Comparison of ENCODE assay signal across 16 cellular contexts in the genomic region with DNA sequence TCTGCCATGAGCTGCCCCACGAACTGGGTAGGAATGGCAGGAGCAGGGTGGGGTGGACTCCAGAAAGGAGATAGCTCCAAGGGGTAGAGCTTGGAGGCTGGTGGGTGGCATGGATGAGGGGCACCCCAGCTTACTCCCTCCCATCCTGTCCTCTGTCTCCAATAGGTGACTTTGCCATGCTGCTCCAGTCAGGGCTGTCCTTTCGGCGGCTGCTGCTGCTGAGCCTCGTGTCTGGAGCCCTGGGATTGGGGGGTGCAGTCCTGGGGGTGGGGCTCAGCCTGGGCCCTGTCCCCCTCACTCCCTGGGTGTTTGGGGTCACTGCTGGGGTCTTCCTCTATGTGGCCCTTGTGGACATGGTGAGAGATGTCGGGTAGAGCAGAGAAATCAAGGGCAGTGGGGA. TPM values are rescaled to one million over a fixed set of nuclear protein-coding genes. Genes with fewer than 3 reads are reported as not detected.
DNase-seq lines count a peak whose midpoint lies in the region; ATAC-seq and TF ChIP-seq lines count a peak whose summit lies in the region.
"Had no signal": no experiment of that assay in that cellular context is flagged by ENCODE, and none has a peak within 500 bp of the region (broad histone marks: within the 10 kb centered on the region; RNA-seq: fewer than 3 reads in every experiment).

No MANE protein-coding gene starts in this region.

- no peaks in the 10 kb centered on the region for H3K9me3 Mint-ChIP-seq in progenitor cell of endocrine pancreas (ENCODE audit: low read depth)
- H3K9me3 Mint-ChIP-seq: CD8-positive, alpha-beta memory T cell; GM23338 had no signal

- no peak overlapping the region for H2BK12ac ChIP-seq in neuronal stem cell (ENCODE audit: low read length)

- H3K79me1 ChIP-seq in neuronal stem cell (ENCODE audit: low read depth, low read length), result peaks cover 2% of the 10 kb centered on the region

- no peak overlapping the region for H4K91ac ChIP-seq in neuronal stem cell (ENCODE audit: low read depth, low read length, poor library complexity)

- no peak overlapping the region for H2BK120ac ChIP-seq in neuronal stem cell (ENCODE audit: low read depth, low read length)

- no peak overlapping the region for H4K8ac ChIP-seq in neuronal stem cell (ENCODE audit: low read depth, low read length)

- H3K4ac ChIP-seq in neuronal stem cell (ENCODE audit: low read length), result no peak overlapping the region

- no peak overlapping the region for H3K23ac ChIP-seq in neuronal stem cell (ENCODE audit: low read depth, low read length, poor library complexity)

- H3K36me3 ChIP-seq in body of pancreas (replicated peaks in 1 of 2; ENCODE audit: insufficient read depth in 1 of 2, low read depth in 2 of 2) (peaks cover 2 to 6% of the 10 kb centered on the region in 2 donors), neuronal stem cell (replicated peaks in 1 of 2; ENCODE audit: control insufficient read depth in 2 of 2, insufficient read depth in 2 of 2, low read length in 2 of 2) (peaks cover 37 to 58% of the 10 kb centered on the region in 2 donors), aorta (ENCODE audit: control insufficient read depth in 1 of 2, insufficient read depth in 2 of 2, low read length in 1 of 2) (peaks cover 0 to 4% of the 10 kb centered on the region in 2 donors)

- H3K4me3 ChIP-seq in body of pancreas (no peak overlapping the region), neuronal stem cell (ENCODE audit: low read length in 2 of 2) (no peak overlapping the region), aorta (ENCODE audit: low read length in 2 of 2) (no peak overlapping the region)
- H3K4me3 ChIP-seq: BLaER1, GM23338 had no signal

- H3K9ac ChIP-seq in neuronal stem cell (ENCODE audit: low read depth, low read length, poor library complexity), result no peak overlapping the region
- H3K9ac ChIP-seq: BLaER1 had no signal

- intact Hi-C loops in left ventricle myocardium superior (cut with micrococcal nuclease), result no loop called here
- intact Hi-C loops in Right ventricle myocardium inferior (cut with DNase I), result no loop called here
- intact Hi-C loops in body of pancreas (cut with DNase I), result no loop called here
- intact Hi-C loops in aorta (cut with DNase I), result no loop called here

- H3K14ac ChIP-seq in neuronal stem cell (ENCODE audit: low read length), result no peak overlapping the region

- no peak overlapping the region for H2AK5ac ChIP-seq in neuronal stem cell (ENCODE audit: low read depth, low read length)

- no peak overlapping the region for H2AFZ ChIP-seq in neuronal stem cell (ENCODE audit: low read length)
- H2AFZ ChIP-seq: GM23338 had no signal

- H3K4me1 Mint-ChIP-seq in progenitor cell of endocrine pancreas (ENCODE audit: low read depth), result peaks cover 8% of the 10 kb centered on the region
- H3K4me1 Mint-ChIP-seq: CD8-positive, alpha-beta memory T cell had no signal

- no peaks in the 10 kb centered on the region for H3K9me3 ChIP-seq in body of pancreas
- H3K9me3 ChIP-seq in neuronal stem cell (replicated peaks in 1 of 2; ENCODE audit: control insufficient read depth in 2 of 2, insufficient read depth in 1 of 2, low read depth in 1 of 2, low read length in 2 of 2), result peaks cover 5 to 6% of the 10 kb centered on the region in 2 donors
- no peaks in the 10 kb centered on the region for H3K9me3 ChIP-seq in aorta (ENCODE audit: control insufficient read depth, low read length)
- H3K9me3 ChIP-seq: BLaER1, Caco-2 had no signal

- TF ChIP-seq POLR2A in body of pancreas (IDR thresholded peaks at IDR 0.05), result no peak

- H3K27ac ChIP-seq in body of pancreas (peak overlapping the region; percentile 27 to 74 (median 72)), neuronal stem cell (replicated peaks; ENCODE audit: low read length) (no peak overlapping the region), aorta (ENCODE audit: low read depth in 1 of 2, low read length in 2 of 2) (no peak overlapping the region)
- H3K27ac ChIP-seq: 22Rv1, BLaER1 had no signal

- no peak for DNase-seq in left ventricle myocardium superior
- DNase-seq in Right ventricle myocardium inferior (ENCODE audit: missing footprints), result no peak
- no peak for DNase-seq in body of pancreas
- DNase-seq in neuronal stem cell (ENCODE audit: low spot score), result no peak
- no peak for DNase-seq in aorta
- DNase-seq in progenitor cell of endocrine pancreas (ENCODE audit: low spot score, unreplicated experiment), result no peak
- no peak for DNase-seq in Kasumi-1 (lab: John Stamatoyannopoulos, UW)
- no peak for DNase-seq in central memory CD4-positive, alpha-beta T cell
- DNase-seq: AML-193; Caco-2; CD8-positive, alpha-beta memory T cell; GF-D8 had no signal

- TF ChIP-seq CTCF in body of pancreas (IDR thresholded peaks at IDR 0.05), result no peak
- no peak for TF ChIP-seq CTCF in progenitor cell of endocrine pancreas (IDR thresholded peaks at IDR 0.05; ENCODE audit: unreplicated experiment)

- H2BK15ac ChIP-seq in neuronal stem cell (ENCODE audit: low read length), result no peak overlapping the region

- H3K4me2 ChIP-seq in neuronal stem cell (ENCODE audit: insufficient read depth, low read length, poor library complexity, severe bottlenecking), result no peak overlapping the region
- H3K4me2 ChIP-seq: BLaER1, GM23338 had no signal

- ATAC-seq in left ventricle myocardium superior (peak; percentile 7), Right ventricle myocardium inferior (no peak), body of pancreas (no peak), aorta (ENCODE audit: low FRiP score) (peak; percentile 10)

- no peak overlapping the region for H3K4me3 Mint-ChIP-seq in progenitor cell of endocrine pancreas (ENCODE audit: low read depth)
- H3K4me3 Mint-ChIP-seq: CD8-positive, alpha-beta memory T cell; GM23338 had no signal

- H3K4me1 ChIP-seq in body of pancreas, result peaks cover 47% of the 10 kb centered on the region
- H3K4me1 ChIP-seq in neuronal stem cell (ENCODE audit: control insufficient read depth in 2 of 2, insufficient read depth in 1 of 2, low read depth in 1 of 2, low read length in 2 of 2), result peaks cover 0 to 2% of the 10 kb centered on the region in 2 donors
- H3K4me1 ChIP-seq in aorta (ENCODE audit: control insufficient read depth in 1 of 2, insufficient read depth in 2 of 2, low read length in 2 of 2), result no peaks in the 10 kb centered on the region

- H3K27me3 Mint-ChIP-seq in progenitor cell of endocrine pancreas, result no peaks in the 10 kb centered on the region
- H3K27me3 Mint-ChIP-seq: CD8-positive, alpha-beta memory T cell had no signal

- peak overlapping the region; percentile 39 for H2BK5ac ChIP-seq in neuronal stem cell (ENCODE audit: low read length)

- H3K18ac ChIP-seq in neuronal stem cell (ENCODE audit: low read length), result no peak overlapping the region

- peaks cover 15% of the 10 kb centered on the region for H3K36me3 Mint-ChIP-seq in progenitor cell of endocrine pancreas (ENCODE audit: insufficient read depth)

- 49 to 58% methylated on average over 2 to 5 of the region's 5 CpGs for WGBS in body of pancreas, 2 donors
- no CpG with 5 or more reads among the region's 5 CpGs for WGBS in neuronal stem cell (ENCODE audit: extremely low coverage in 2 of 2, insufficient read length in 2 of 2, insufficient replicate concordance in 1 of 2), 2 donors
- 50 to 58% methylated on average over 5 of the region's 5 CpGs for WGBS in aorta, 2 donors

- H3K27me3 ChIP-seq in body of pancreas (no peaks in the 10 kb centered on the region), neuronal stem cell (ENCODE audit: control insufficient read depth in 3 of 3, insufficient read depth in 3 of 3, low read depth in 1 of 3, low read length in 3 of 3) (no peaks in the 10 kb centered on the region), aorta (ENCODE audit: control insufficient read depth in 1 of 2, insufficient read depth in 2 of 2, low read length in 1 of 2) (no peaks in the 10 kb centered on the region)
- H3K27me3 ChIP-seq: BLaER1 had no signal

- no peak overlapping the region for H3K27ac Mint-ChIP-seq in progenitor cell of endocrine pancreas

RNA-seq across cellular contexts. Expression of gene SLC39A5, which starts 7.1 kb away (rescaled TPM):
- total RNA-seq in left ventricle myocardium superior (not detected), Right ventricle myocardium inferior (not detected), body of pancreas (100 to 1,000 TPM; 306 to 333 TPM), aorta (not detected), progenitor cell of endocrine pancreas (62.9 and 65.2 TPM in 2 replicates)
- polyA plus RNA-seq in neuronal stem cell (2013, experiment 1 of 2), result 0.13 TPM
- polyA plus RNA-seq in neuronal stem cell (2013, experiment 2 of 2), result 0.22 TPM
- polyA plus RNA-seq in aorta, result 10 to 100 TPM in 1 of 2 donors, 1 to 10 TPM in 1; 1.1 to 21.4 TPM
- total RNA-seq: H7 had no signal
- polyA plus RNA-seq: CD8-positive, alpha-beta memory T cell had no signal

RNA-seq across cellular contexts. Expression of gene NABP2, which starts 12.8 kb away (rescaled TPM):
- total RNA-seq in left ventricle myocardium superior (19.6 TPM), Right ventricle myocardium inferior (22.2 TPM), body of pancreas (10 to 100 TPM; 11.9 to 16.3 TPM), aorta (10 to 100 TPM; 18.6 to 19.7 TPM), progenitor cell of endocrine pancreas (37.9 and 40.5 TPM in 2 replicates)
- 28.0 TPM for polyA plus RNA-seq in neuronal stem cell (2013, experiment 1 of 2)
- polyA plus RNA-seq in neuronal stem cell (2013, experiment 2 of 2), result 28.1 TPM
- polyA plus RNA-seq in aorta, result 10 to 100 TPM; 25.7 to 28.6 TPM

RNA-seq across cellular contexts. Expression of gene RNF41, which starts 15.3 kb away (rescaled TPM):
- total RNA-seq in left ventricle myocardium superior (55.3 TPM), Right ventricle myocardium inferior (53.8 TPM), body of pancreas (10 to 100 TPM; 13.2 TPM), aorta (10 to 100 TPM; 50.9 to 61.4 TPM), progenitor cell of endocrine pancreas (50.0 and 50.8 TPM in 2 replicates)
- 39.8 TPM for polyA plus RNA-seq in neuronal stem cell (2013, experiment 1 of 2)
- polyA plus RNA-seq in neuronal stem cell (2013, experiment 2 of 2), result 39.4 TPM
- 10 to 100 TPM; 32.9 to 39.3 TPM for polyA plus RNA-seq in aorta

RNA-seq across cellular contexts. Expression of gene ANKRD52, which starts 21.2 kb away (rescaled TPM):
- 28.5 TPM for total RNA-seq in left ventricle myocardium superior
- total RNA-seq in Right ventricle myocardium inferior, result 23.9 TPM
- total RNA-seq in body of pancreas, result 10 to 100 TPM; 15.2 to 21.0 TPM
- 17.4 TPM for polyA plus RNA-seq in neuronal stem cell (2013, experiment 1 of 2)
- 17.5 TPM for polyA plus RNA-seq in neuronal stem cell (2013, experiment 2 of 2)
- total RNA-seq in aorta, result 10 to 100 TPM; 30.5 to 37.9 TPM
- 1 to 10 TPM; 4.4 to 9.3 TPM for polyA plus RNA-seq in aorta
- 60.3 and 64.3 TPM in 2 replicates for total RNA-seq in progenitor cell of endocrine pancreas

RNA-seq across cellular contexts. Expression of gene COQ10A, which starts 29.8 kb away (rescaled TPM):
- total RNA-seq in left ventricle myocardium superior, result 162 TPM
- 130 TPM for total RNA-seq in Right ventricle myocardium inferior
- 10 to 100 TPM; 28.0 to 34.9 TPM for total RNA-seq in body of pancreas
- 22.7 TPM for polyA plus RNA-seq in neuronal stem cell (2013, experiment 1 of 2)
- 22.6 TPM for polyA plus RNA-seq in neuronal stem cell (2013, experiment 2 of 2)
- 10 to 100 TPM; 11.1 to 11.2 TPM for total RNA-seq in aorta
- polyA plus RNA-seq in aorta, result 10 to 100 TPM; 11.9 to 18.9 TPM
- total RNA-seq in progenitor cell of endocrine pancreas, result 23.6 and 24.6 TPM in 2 replicates

Comparison
In these comparisons a context has a peak if more than half of its experiments do, and no peak if none do; other contexts are left out.
1. ATAC-seq: peak in left ventricle myocardium superior (single experiment) and aorta (single experiment); none in Right ventricle myocardium inferior (single experiment) and body of pancreas (single experiment).
2. H3K27ac ChIP-seq: peak in body of pancreas (4 of 4); none in neuronal stem cell (single experiment) and aorta (0 of 2).
3. RNA of gene SLC39A5, which starts 7.1 kb away (total RNA-seq): 306 to 333 TPM in body of pancreas and 62.9 to 65.2 TPM in progenitor cell of endocrine pancreas; not detected in aorta, not detected in left ventricle myocardium superior (single experiment) and not detected in Right ventricle myocardium inferior (single experiment); every median in the first group is over 10 times any median in the second.